In the genomic region with DNA sequence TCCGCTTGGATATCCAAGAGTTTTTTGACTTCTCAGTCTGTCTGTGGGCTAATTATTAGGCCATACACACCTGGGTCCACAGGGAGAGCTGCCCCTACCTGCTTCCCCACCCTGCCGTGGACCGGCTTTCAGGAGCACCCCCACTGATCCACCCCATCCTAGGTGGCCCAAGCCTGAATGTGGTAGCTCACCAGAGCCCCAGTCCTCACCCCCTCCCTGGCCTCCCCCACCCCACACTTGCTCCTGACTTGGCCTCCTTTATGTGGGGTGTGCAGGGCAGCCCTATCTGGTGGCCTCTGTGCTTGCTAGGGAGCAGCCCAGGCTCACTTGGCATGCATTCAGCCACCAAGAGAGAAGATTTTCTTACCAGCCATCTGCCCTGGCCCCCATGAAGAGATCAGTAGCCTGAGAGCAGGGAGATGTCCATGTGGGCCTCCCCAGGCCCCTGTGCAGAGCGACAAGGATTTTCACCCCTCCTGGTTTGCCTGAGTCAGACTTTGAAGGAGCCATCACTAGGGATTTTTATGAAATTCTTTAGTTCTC, we compare ENCODE assay signal across 16 cellular contexts. TPM values are rescaled to one million over a fixed set of nuclear protein-coding genes. Genes with fewer than 3 reads are reported as not detected.
DNase-seq lines count a peak whose midpoint lies in the region; ATAC-seq and TF ChIP-seq lines count a peak whose summit lies in the region.
"Had no signal": no experiment of that assay in that cellular context is flagged by ENCODE, and none has a peak within 500 bp of the region (broad histone marks: within the 10 kb centered on the region; RNA-seq: fewer than 3 reads in every experiment).

No MANE protein-coding gene starts in this region.

- no peaks in the 10 kb centered on the region for H3K27me3 ChIP-seq in Panc1 (ENCODE audit: control insufficient read depth, insufficient read depth, low read length)
- H3K27me3 ChIP-seq: BE2C had no signal

- no peaks in the 10 kb centered on the region for H3K9me3 ChIP-seq in Panc1 (ENCODE audit: control insufficient read depth, insufficient read depth, low read depth, low read length)
- H3K9me3 ChIP-seq: BE2C had no signal

- intact Hi-C loops in Panc1 (cut with micrococcal nuclease; ENCODE audit: unreplicated experiment): no loop called here
- intact Hi-C loops in lower leg skin (cut with DNase I; ENCODE audit: low total_unique reads): no loop called here
- intact Hi-C loops in left ventricle myocardium superior (cut with micrococcal nuclease): no loop called here

- H3K4me1 ChIP-seq in Panc1 (ENCODE audit: control insufficient read depth, insufficient read depth, low read length): peaks cover 46% of the 10 kb centered on the region
- H3K4me1 ChIP-seq: BE2C had no signal

- WGBS in lower leg skin, 2 donors: 97% methylated on average over 4 of the region's 4 CpGs

- peaks cover 23% of the 10 kb centered on the region for H3K36me3 ChIP-seq in Panc1 (ENCODE audit: control insufficient read depth, insufficient read depth, low read length)
- H3K36me3 ChIP-seq: BE2C had no signal

- no peak for TF ChIP-seq POLR2A in lower leg skin (IDR thresholded peaks at IDR 0.05)

- H3K4me3 ChIP-seq in Panc1 (ENCODE audit: low read depth in 2 of 2, low read length in 2 of 2) (no peak overlapping the region), lower leg skin (ENCODE audit: low read depth, poor library complexity, severe bottlenecking) (no peak overlapping the region)
- H3K4me3 ChIP-seq: PC-9, SK-N-MC had no signal

- in situ Hi-C loops in Panc1 (cut with HindIII; ENCODE audit: low pct_unique_long_range_greater_than_20kb, low sequenced_read_pairs): no loop called here

- POLR2A ChIA-PET in Panc1 (lab: Charles Lee): interaction anchor here (0.8 to 1.0 kb wide), 2 partner anchors 10 to 12 kb away, joined by 3 read pairs; no protein-coding TSS in a partner anchor

- peak overlapping the region; percentile 87 for H3K27ac ChIP-seq in Panc1 (ENCODE audit: low read length)
- H3K27ac ChIP-seq: 22Rv1, PC-9, SK-N-MC had no signal

- no peak for TF ChIP-seq CTCF in Panc1 (IDR thresholded peaks at IDR 0.05)
- no peak for TF ChIP-seq CTCF in lower leg skin (IDR thresholded peaks at IDR 0.05)
- no peak for TF ChIP-seq CTCF in GM10266 (IDR thresholded peaks at IDR 0.05; ENCODE audit: control insufficient read depth, insufficient read depth, low read depth, missing control alignments)

- CTCF ChIA-PET in Panc1 (lab: Charles Lee): no interaction called here

- DNase-seq in DMS 273 (lab: John Stamatoyannopoulos, UW; ENCODE audit: unreplicated experiment) (peak; percentile 33), DMS 273 treated with DMSO at 0.1 percent for 48 hours (lab: John Stamatoyannopoulos, UW) (no peak), Panc1 (ENCODE audit: low read depth, low spot score) (no peak), lower leg skin (ENCODE audit: low spot score in 2 of 2) (peak; percentile 6 to 83), left ventricle myocardium superior (no peak), GM10266 (ENCODE audit: extremely low spot score) (no peak)
- DNase-seq: BE2C, EL, NCI-H446, PC-9, Right ventricle myocardium superior, T-cell had no signal

- BruUV-seq in Panc1 (replicated peaks; lab: Mats Ljungman, UMichigan): no TSS peak

- peak; percentile 9 for ATAC-seq in Panc1
- no peak for ATAC-seq in HG02840 (IDR thresholded peaks at IDR 0.05; ENCODE audit: low FRiP score, unreplicated experiment)
- ATAC-seq in left ventricle myocardium superior: no peak
- no peak for ATAC-seq in GM18517 (IDR thresholded peaks at IDR 0.05; ENCODE audit: unreplicated experiment)
- ATAC-seq: T-cell had no signal

RNA-seq across cellular contexts. Expression of a gene that starts 11.2 kb away (rescaled TPM):
- total RNA-seq in Panc1 (2021; ENCODE audit: unreplicated experiment): 88.0 TPM
- 55.0 TPM for polyA plus RNA-seq in Panc1 (2012; ENCODE audit: insufficient read length)
- 10 to 100 TPM; 14.8 to 29.3 (median 19.1) TPM for total RNA-seq in lower leg skin
- total RNA-seq in left ventricle myocardium superior: 2.3 TPM

RNA-seq across cellular contexts. Expression of a gene that starts 50.7 kb away (rescaled TPM):
- total RNA-seq in Panc1 (2021; ENCODE audit: unreplicated experiment) (143 TPM), lower leg skin (10 to 100 TPM in 2 of 4 donors, 1 to 10 TPM in 2; 3.3 to 24.5 (median 8.7) TPM), left ventricle myocardium superior (6.8 TPM)
- polyA plus RNA-seq in Panc1 (2012; ENCODE audit: insufficient read length): 320 TPM

Comparison
In these comparisons a context has a peak if more than half of its experiments do, and no peak if none do; other contexts are left out.
1. DNase-seq: peak in DMS 273 (single experiment) and lower leg skin (2 of 2); none in DMS 273 treated with DMSO at 0.1 percent for 48 hours (single experiment), Panc1 (single experiment), left ventricle myocardium superior (single experiment) and GM10266 (single experiment).